ENCODE assay signal across 9 cellular contexts in genomic region chr17:80605326-80606066, GRCh38.
DNase-seq lines count a peak whose midpoint lies in the region; ATAC-seq lines count a peak whose summit lies in the region.
"Had no signal": no experiment of that assay in that cellular context is flagged by ENCODE, and none has a peak within 500 bp of the region (broad histone marks: within the 10 kb centered on the region; RNA-seq: fewer than 3 reads in every experiment).

No MANE protein-coding gene starts in this region.

- peak; percentile 50 to 61 for DNase-seq in activated CD4-positive, alpha-beta T cell treated with anti-CD3 and anti-CD28 coated beads, Interleukin-2, amount 50 U/mL, for 4 hours
- DNase-seq in kidney tubule cell (ENCODE audit: low spot score) = peak; percentile 87
- no peak for DNase-seq in SW 1271 (lab: John Stamatoyannopoulos, UW)
- DNase-seq in HuH-7 (ENCODE audit: low spot score) = no peak
- no peak for DNase-seq in NCI-H1436 (lab: John Stamatoyannopoulos, UW)
- no peak for DNase-seq in NK-92 (lab: John Stamatoyannopoulos, UW; ENCODE audit: unreplicated experiment)
- DNase-seq: left cardiac atrium had no signal

- ATAC-seq in GM19324 (IDR thresholded peaks at IDR 0.05; ENCODE audit: low FRiP score, unreplicated experiment) = peak; percentile 65
- peak; percentile 78 for ATAC-seq in HG03175 (IDR thresholded peaks at IDR 0.05; ENCODE audit: unreplicated experiment)

Comparison
In these comparisons a context has a peak if more than half of its experiments do, and no peak if none do; other contexts are left out.
1. DNase-seq: peak in activated CD4-positive, alpha-beta T cell treated with anti-CD3 and anti-CD28 coated beads, Interleukin-2, amount 50 U/mL, for 4 hours (2 of 2) and kidney tubule cell (single experiment); none in SW 1271 (0 of 2), HuH-7 (single experiment), NCI-H1436 (single experiment) and NK-92 (single experiment).